Comparison of ENCODE assay signal across 17 cellular contexts in the genomic region with DNA sequence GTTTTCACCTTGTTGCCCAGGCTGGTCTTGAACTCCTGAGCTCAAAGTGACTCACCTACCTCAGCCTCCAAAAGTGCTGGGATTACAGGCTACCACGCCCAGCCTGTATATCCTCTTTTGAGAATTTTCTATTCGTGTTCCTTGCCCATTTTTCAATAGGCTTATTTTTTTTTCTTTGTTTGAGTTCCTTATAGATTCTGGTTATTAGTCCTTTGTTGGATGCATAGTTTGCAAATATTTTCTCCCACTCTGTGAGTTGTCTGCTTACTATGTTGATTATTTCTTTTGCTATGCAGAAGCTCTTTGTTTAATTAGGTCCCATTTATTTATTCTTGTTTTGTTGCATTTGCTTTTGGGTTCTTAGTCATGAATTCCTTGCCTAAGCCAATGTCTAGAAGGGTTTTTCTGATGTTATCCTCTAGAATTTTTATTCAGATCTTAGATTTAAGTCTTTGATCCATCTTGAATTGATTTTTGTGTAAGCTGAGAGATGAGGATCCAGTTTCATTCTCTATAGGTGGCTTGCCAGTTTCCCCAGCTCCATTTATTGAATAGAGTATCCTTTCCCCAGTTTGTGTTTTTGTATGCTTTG. TPM values are rescaled to one million over a fixed set of nuclear protein-coding genes. Genes with fewer than 3 reads are reported as not detected.
DNase-seq lines count a peak whose midpoint lies in the region; ATAC-seq and TF ChIP-seq lines count a peak whose summit lies in the region.
"Had no signal": no experiment of that assay in that cellular context is flagged by ENCODE, and none has a peak within 500 bp of the region (broad histone marks: within the 10 kb centered on the region; RNA-seq: fewer than 3 reads in every experiment).

No MANE protein-coding gene starts in this region.

- H3K9me3 Mint-ChIP-seq in nephron progenitor cell = peaks cover 58% of the 10 kb centered on the region

- peaks cover 95% of the 10 kb centered on the region for H3K36me3 Mint-ChIP-seq in nephron progenitor cell (ENCODE audit: low read depth)

- POLR2A ChIA-PET in PC-9 (lab: Charles Lee; ENCODE audit: unreplicated experiment) = no interaction called here

- intact Hi-C loops in PC-9 (cut with micrococcal nuclease; ENCODE audit: unreplicated experiment) (no loop called here), tibial artery (cut with DNase I; ENCODE audit: low total_unique reads) (no loop called here)

- no peaks in the 10 kb centered on the region for H4K20me1 ChIP-seq in PC-9 (ENCODE audit: insufficient read depth)

- TF ChIP-seq CTCF in PC-9 (conservative IDR thresholded peaks at IDR 0.05) (no peak), tibial artery (IDR thresholded peaks at IDR 0.05) (no peak), nephron progenitor cell (IDR thresholded peaks at IDR 0.05) (no peak)

- H3K4me2 ChIP-seq in PC-9 = no peak overlapping the region
- H3K4me2 ChIP-seq: GM23338 had no signal

- DNase-seq in HAP-1 (ENCODE audit: low spot score in 2 of 2) = peak; percentile 48 to 59
- peak in 1 of 2 experiments; percentile 60 for DNase-seq in PC-9
- DNase-seq in tibial artery = no peak
- DNase-seq in nephron progenitor cell = no peak
- no peak for DNase-seq in effector CD4-positive, alpha-beta T cell
- DNase-seq in HuH-7 (ENCODE audit: low spot score) = no peak
- DNase-seq: CD4-positive, CD25-positive, alpha-beta regulatory T cell; MM.1S; NCI-H187 treated with DMSO at 0.1 percent for 48 hours; NCI-H446; NCI-H69; SW 1271 had no signal

- BruUV-seq in PC-9 (replicated peaks; lab: Mats Ljungman, UMichigan) = no TSS peak

- H3K9me3 ChIP-seq in HAP-1 (0 out of 2 replicates have a peak, but pooled peaks cover 2% of the 10 kb centered on the region), PC-9 (ENCODE audit: insufficient read depth, low read depth) (peaks cover 24% of the 10 kb centered on the region; the same call in 1 of the 2 replicates), tibial artery (peaks cover 0 to 18% (median 6%) of the 10 kb centered on the region in 3 donors)

- no peaks in the 10 kb centered on the region for H3K4me1 Mint-ChIP-seq in nephron progenitor cell

- CTCF ChIA-PET in PC-9 (lab: Charles Lee) = no interaction called here

- peak overlapping the region; percentile 60 for H3K27ac ChIP-seq in PC-9
- peak overlapping the region; percentile 37 to 54 for H3K27ac ChIP-seq in tibial artery

- H3K36me3 ChIP-seq in HAP-1 (replicated peaks) (peaks cover 4% of the 10 kb centered on the region; the same call in 1 of the 2 replicates), PC-9 (ENCODE audit: low read depth) (peaks cover 21% of the 10 kb centered on the region), tibial artery (no peaks in the 10 kb centered on the region)

- H3F3A ChIP-seq in PC-9 (ENCODE audit: insufficient read depth, low read depth) = peaks cover 16% of the 10 kb centered on the region; the same call in 1 of the 2 replicates

- in situ Hi-C loops in HAP-1 (cut with MboI; ENCODE audit: low sequenced_read_pairs) = no loop called here

- H3K27me3 Mint-ChIP-seq in nephron progenitor cell (ENCODE audit: low read depth, poor library complexity) = peaks cover 6% of the 10 kb centered on the region
- H3K27me3 Mint-ChIP-seq: B cell; CD4-positive, CD25-positive, alpha-beta regulatory T cell had no signal

- no peak overlapping the region for H3K27ac Mint-ChIP-seq in nephron progenitor cell
- H3K27ac Mint-ChIP-seq: B cell had no signal

- no peak overlapping the region for H3K4me3 ChIP-seq in HAP-1
- no peak overlapping the region for H3K4me3 ChIP-seq in PC-9
- no peak overlapping the region for H3K4me3 ChIP-seq in tibial artery
- H3K4me3 ChIP-seq: GM12878, GM23338 had no signal

- H3K9me2 ChIP-seq in PC-9 (ENCODE audit: insufficient read depth) = no peaks in the 10 kb centered on the region

- H3K4me1 ChIP-seq in HAP-1 (peaks cover 38% of the 10 kb centered on the region), PC-9 (replicated peaks; ENCODE audit: insufficient read depth) (peaks cover 22% of the 10 kb centered on the region; the same call in 1 of the 2 replicates), tibial artery (peaks cover 0 to 29% (median 4%) of the 10 kb centered on the region in 4 donors)

- no peaks in the 10 kb centered on the region for H3K79me2 ChIP-seq in PC-9 (ENCODE audit: low read depth)

- no peak overlapping the region for H3K4me3 Mint-ChIP-seq in nephron progenitor cell
- H3K4me3 Mint-ChIP-seq: B cell; CD4-positive, CD25-positive, alpha-beta regulatory T cell; GM23338 had no signal

- ATAC-seq in esophagus mucosa = peak; percentile 62
- ATAC-seq: GM12878, GM23338, HepG2 had no signal

- H3K27me3 ChIP-seq in HAP-1 (ENCODE audit: low read depth) (no peaks in the 10 kb centered on the region), PC-9 (ENCODE audit: insufficient read depth, low read depth) (no peaks in the 10 kb centered on the region), tibial artery (no peaks in the 10 kb centered on the region)

- no peak overlapping the region for H2AFZ ChIP-seq in PC-9
- H2AFZ ChIP-seq: GM23338 had no signal

RNA-seq across cellular contexts. Expression of a gene that starts 17.7 kb away (rescaled TPM):
- total RNA-seq in PC-9 (2021) (14.7 and 21.5 TPM in 2 replicates), esophagus mucosa (16.5 TPM)

Comparison
In these comparisons a context has a peak if more than half of its experiments do, and no peak if none do; other contexts are left out.
1. DNase-seq: peak in HAP-1 (2 of 2); none in tibial artery (0 of 2), nephron progenitor cell (single experiment), effector CD4-positive, alpha-beta T cell (single experiment) and HuH-7 (single experiment).